2 cellular contexts compared by ENCODE assay signal in genomic region chr1:119472463-119473175, GRCh38.
TF ChIP-seq lines count a peak whose summit lies in the region.

No MANE protein-coding gene starts in this region.

TF ChIP-seq in K562, 482 proteins besides CTCF, POLR2A, EP300 and RAD21:
- TF ChIP-seq PCBP1 (IDR thresholded peaks at IDR 0.05; ENCODE audit: low read depth, low read length, poor library complexity, severe bottlenecking) (no peak), PBX2 (CRISPR knock-in tag; IDR thresholded peaks at IDR 0.05; ENCODE audit: low read depth) (no peak), PBX2 (tag; conservative IDR thresholded peaks at IDR 0.05; ENCODE audit: low read depth) (peak; percentile 59; the same call in 1 of the 2 replicates)

TF ChIP-seq in GM23338, 12 proteins besides CTCF, POLR2A, EP300 and RAD21:
- no peak for TF ChIP-seq JUNB (IDR thresholded peaks at IDR 0.05; ENCODE audit: unreplicated experiment)
- TF ChIP-seq STAT1 (IDR thresholded peaks at IDR 0.05; ENCODE audit: unreplicated experiment) = no peak
- no peak for TF ChIP-seq NANOG (IDR thresholded peaks at IDR 0.05; ENCODE audit: borderline replicate concordance)
- no peak for TF ChIP-seq EZH2phosphoT487 (IDR thresholded peaks at IDR 0.05; ENCODE audit: unreplicated experiment)
- no peak for TF ChIP-seq ETS1 (IDR thresholded peaks at IDR 0.05)
- no peak for TF ChIP-seq ZNF462 (CRISPR knock-in tag; IDR thresholded peaks at IDR 0.05)
- no peak for TF ChIP-seq CREB1 (CRISPR knock-in tag; IDR thresholded peaks at IDR 0.05; ENCODE audit: low read depth)
- TF ChIP-seq ZNF114 (CRISPR knock-in tag; IDR thresholded peaks at IDR 0.05) = no peak
- TF ChIP-seq EZH2 (IDR thresholded peaks at IDR 0.05; ENCODE audit: low read depth, unreplicated experiment) = no peak
- TF ChIP-seq POLR2AphosphoS5 (IDR thresholded peaks at IDR 0.05; ENCODE audit: low read depth) = no peak
- TF ChIP-seq, protein P1, sequence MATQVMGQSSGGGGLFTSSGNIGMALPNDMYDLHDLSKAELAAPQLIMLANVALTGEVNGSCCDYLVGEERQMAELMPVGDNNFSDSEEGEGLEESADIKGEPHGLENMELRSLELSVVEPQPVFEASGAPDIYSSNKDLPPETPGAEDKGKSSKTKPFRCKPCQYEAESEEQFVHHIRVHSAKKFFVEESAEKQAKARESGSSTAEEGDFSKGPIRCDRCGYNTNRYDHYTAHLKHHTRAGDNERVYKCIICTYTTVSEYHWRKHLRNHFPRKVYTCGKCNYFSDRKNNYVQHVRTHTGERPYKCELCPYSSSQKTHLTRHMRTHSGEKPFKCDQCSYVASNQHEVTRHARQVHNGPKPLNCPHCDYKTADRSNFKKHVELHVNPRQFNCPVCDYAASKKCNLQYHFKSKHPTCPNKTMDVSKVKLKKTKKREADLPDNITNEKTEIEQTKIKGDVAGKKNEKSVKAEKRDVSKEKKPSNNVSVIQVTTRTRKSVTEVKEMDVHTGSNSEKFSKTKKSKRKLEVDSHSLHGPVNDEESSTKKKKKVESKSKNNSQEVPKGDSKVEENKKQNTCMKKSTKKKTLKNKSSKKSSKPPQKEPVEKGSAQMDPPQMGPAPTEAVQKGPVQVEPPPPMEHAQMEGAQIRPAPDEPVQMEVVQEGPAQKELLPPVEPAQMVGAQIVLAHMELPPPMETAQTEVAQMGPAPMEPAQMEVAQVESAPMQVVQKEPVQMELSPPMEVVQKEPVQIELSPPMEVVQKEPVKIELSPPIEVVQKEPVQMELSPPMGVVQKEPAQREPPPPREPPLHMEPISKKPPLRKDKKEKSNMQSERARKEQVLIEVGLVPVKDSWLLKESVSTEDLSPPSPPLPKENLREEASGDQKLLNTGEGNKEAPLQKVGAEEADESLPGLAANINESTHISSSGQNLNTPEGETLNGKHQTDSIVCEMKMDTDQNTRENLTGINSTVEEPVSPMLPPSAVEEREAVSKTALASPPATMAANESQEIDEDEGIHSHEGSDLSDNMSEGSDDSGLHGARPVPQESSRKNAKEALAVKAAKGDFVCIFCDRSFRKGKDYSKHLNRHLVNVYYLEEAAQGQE (IDR thresholded peaks at IDR 0.05; ENCODE audit: unreplicated experiment) = no peak
- TF ChIP-seq ZNF331 (CRISPR knock-in tag; IDR thresholded peaks at IDR 0.05; ENCODE audit: low read depth) = no peak
